Comparison of ENCODE assay signal across 11 cellular contexts in the genomic region with DNA sequence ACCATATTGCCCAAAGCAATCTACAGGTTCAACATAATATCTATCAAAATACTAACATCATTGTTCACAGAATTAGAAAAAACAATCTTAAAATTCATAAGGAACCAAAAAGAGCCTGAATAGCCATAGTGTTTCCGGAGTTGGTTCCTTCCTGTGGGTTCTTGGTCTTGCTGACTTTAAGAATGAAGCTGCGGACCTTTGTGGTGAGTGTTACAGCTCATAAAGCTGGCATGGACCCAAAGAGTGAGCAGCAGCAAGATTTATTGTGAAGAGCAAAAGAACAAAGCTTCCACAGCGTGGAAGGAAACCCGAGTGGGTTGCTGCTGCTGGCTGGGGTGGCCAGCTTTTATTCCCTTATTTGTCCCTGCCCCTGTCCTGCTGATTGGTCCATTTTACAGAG. TPM values are rescaled to one million over a fixed set of nuclear protein-coding genes. Genes with fewer than 3 reads are reported as not detected.
A peak's percentile ranks its signal among the peaks of the same experiment; 100 is the strongest.
DNase-seq lines count a peak whose midpoint lies in the region; ATAC-seq, FAIRE-seq and TF ChIP-seq lines count a peak whose summit lies in the region.
"Had no signal": no experiment of that assay in that cellular context is flagged by ENCODE, and none has a peak within 500 bp of the region (broad histone marks: within the 10 kb centered on the region; RNA-seq: fewer than 3 reads in every experiment).

No MANE protein-coding gene starts in this region.

- H4K20me1 ChIP-seq in K562 (replicated peaks; ENCODE audit: control insufficient read depth, insufficient read depth, low read length): no peaks in the 10 kb centered on the region

- no peak for TF ChIP-seq CTCF in K562 (IDR thresholded peaks at IDR 0.05 in 2 of 3, conservative IDR thresholded peaks at IDR 0.05 in 1 of 3; ENCODE audit: insufficient read depth in 2 of 3, low read depth in 1 of 3, low read length in 3 of 3)
- no peak for TF ChIP-seq CTCF in GM13976 (IDR thresholded peaks at IDR 0.05; ENCODE audit: borderline replicate concordance, control extremely low read depth, extremely low read depth, insufficient read depth, missing control alignments)

- DNase-seq in GF-D8 (lab: John Stamatoyannopoulos, UW): peak; percentile 66
- DNase-seq in MV-4-11 (lab: John Stamatoyannopoulos, UW): peak; percentile 92
- no peak for DNase-seq in K562 (ENCODE audit: extremely low read depth in 1 of 4, low spot score in 3 of 4)
- peak in 7 of 10 donors; percentile 13 to 69 (median 21) for DNase-seq in naive thymus-derived CD8-positive, alpha-beta T cell
- DNase-seq in NCI-H510A (lab: John Stamatoyannopoulos, UW): no peak
- no peak for DNase-seq in GM13976 (ENCODE audit: low spot score)
- DNase-seq: activated CD4-positive, alpha-beta T cell treated with anti-CD3 and anti-CD28 coated beads for 48 hours; caudate nucleus had no signal

- H3K4me1 Mint-ChIP-seq in naive thymus-derived CD8-positive, alpha-beta T cell: peaks cover 0 to 15% (median 10%) of the 10 kb centered on the region in 4 donors
- H3K4me1 Mint-ChIP-seq: memory B cell had no signal

- POLR2A ChIA-PET in K562 (lab: Yijun Ruan, JAX): interaction anchor here (0.8 to 0.9 kb wide), 2 partner anchors 13 to 15 kb away, joined by 3 read pairs; no protein-coding TSS in a partner anchor
- POLR2A ChIA-PET in naive thymus-derived CD8-positive, alpha-beta T cell (lab: Charles Lee): interaction anchor here (1.0 to 1.5 kb wide), 3 partner anchors 10 to 17 kb away, joined by 3 to 6 read pairs (median 3); no protein-coding TSS in a partner anchor

- WGBS in K562 (ENCODE audit: insufficient coverage, low coverage, missing lambda C conversion rate): 29% methylated on average over 4 of the region's 4 CpGs

- H3K9ac ChIP-seq in K562 (ENCODE audit: insufficient read depth in 1 of 2, low read depth in 2 of 2, low read length in 2 of 2): no peak overlapping the region

- no peak overlapping the region for H3K4me2 ChIP-seq in K562 (ENCODE audit: insufficient read depth, low read length)

- BruUV-seq in K562 (replicated peaks; lab: Mats Ljungman, UMichigan): no TSS peak

- peak overlapping the region in 4 of 10 donors; percentile 15 to 53 (median 36) for H3K27ac Mint-ChIP-seq in naive thymus-derived CD8-positive, alpha-beta T cell
- H3K27ac Mint-ChIP-seq: memory B cell had no signal

- H3K4me3 Mint-ChIP-seq in naive thymus-derived CD8-positive, alpha-beta T cell: peak overlapping the region in 3 of 10 donors; percentile 4 to 26 (median 23)
- H3K4me3 Mint-ChIP-seq: memory B cell had no signal

- H3K27ac ChIP-seq in K562 (ENCODE audit: extremely low read depth, low read depth, low read length): no peak overlapping the region
- H3K27ac ChIP-seq: epithelial cell of prostate had no signal

- TF ChIP-seq RAD21 in K562 (CRISPR knock-in tag; conservative IDR thresholded peaks at IDR 0.05 in 1 of 2, IDR thresholded peaks at IDR 0.05 in 1 of 2): no peak

- no peaks in the 10 kb centered on the region for H3K27me3 ChIP-seq in K562 (ENCODE audit: control insufficient read depth in 2 of 2, insufficient read depth in 2 of 2, low read length in 2 of 2)

- peaks cover 0 to 30% (median 21%) of the 10 kb centered on the region in 3 donors for H3K36me3 Mint-ChIP-seq in naive thymus-derived CD8-positive, alpha-beta T cell

- H3K9me3 ChIP-seq in K562 (replicated peaks; ENCODE audit: control insufficient read depth, insufficient read depth, low read depth, low read length): peaks cover 7% of the 10 kb centered on the region; the same call in 1 of the 2 replicates

- H3K36me3 ChIP-seq in K562 (ENCODE audit: control insufficient read depth, insufficient read depth, low read length): no peaks in the 10 kb centered on the region

- H2AFZ ChIP-seq in K562 (ENCODE audit: low read depth, low read length): no peak overlapping the region

- H3K4me3 ChIP-seq in K562: no peak overlapping the region

- no peak for TF ChIP-seq POLR2A in K562 (conservative IDR thresholded peaks at IDR 0.05)

- CTCF ChIA-PET in K562 (lab: Yijun Ruan, JAX; ENCODE audit: low intra/inter-chr PET ratio): no interaction called here

- H3K9me3 Mint-ChIP-seq in naive thymus-derived CD8-positive, alpha-beta T cell: peaks cover 20 to 53% (median 27%) of the 10 kb centered on the region in 9 donors

- no peaks in the 10 kb centered on the region for H3K4me1 ChIP-seq in K562 (replicated peaks in 1 of 2; ENCODE audit: control insufficient read depth in 2 of 2, insufficient read depth in 2 of 2, low read length in 2 of 2)

- no peak for FAIRE-seq in K562 (lab: Jason Lieb, UNC)

- intact Hi-C loops in K562 (cut with micrococcal nuclease): no loop called here

- H3K27me3 Mint-ChIP-seq in naive thymus-derived CD8-positive, alpha-beta T cell: peaks cover 0 to 2% (median 0%) of the 10 kb centered on the region in 5 donors

- no peaks in the 10 kb centered on the region for H3K79me2 ChIP-seq in K562 (ENCODE audit: control insufficient read depth, insufficient read depth, low read length)

- no peaks in the 10 kb centered on the region for H3K9me1 ChIP-seq in K562 (ENCODE audit: control insufficient read depth, insufficient read depth, low read length)

- no peak for ATAC-seq in K562
- ATAC-seq in naive thymus-derived CD8-positive, alpha-beta T cell: peak in 1 of 2 donors; percentile 38
- ATAC-seq in GM19395 (IDR thresholded peaks at IDR 0.05; ENCODE audit: unreplicated experiment): no peak

- in situ Hi-C loops in K562 (cut with MboI) (no loop called here), GM13976 (cut with MboI; ENCODE audit: low sequenced_read_pairs, unreplicated experiment) (no loop called here)

- TF ChIP-seq EP300 in K562 (IDR thresholded peaks at IDR 0.05; ENCODE audit: low read length): no peak

TF ChIP-seq in K562, 482 proteins besides CTCF, POLR2A, EP300 and RAD21:
- no peak for TF ChIP-seq LEF1 (IDR thresholded peaks at IDR 0.05)
- no peak for TF ChIP-seq MEF2D (tag; conservative IDR thresholded peaks at IDR 0.05; ENCODE audit: low read depth)
- no peak for TF ChIP-seq PCBP1 (IDR thresholded peaks at IDR 0.05; ENCODE audit: low read depth, low read length, poor library complexity, severe bottlenecking)
- TF ChIP-seq NFIC (IDR thresholded peaks at IDR 0.05): peak; percentile 40; the same call in 1 of the 2 replicates
- no peak for TF ChIP-seq TAL1 (IDR thresholded peaks at IDR 0.05)
- TF ChIP-seq RBM39 (optimal IDR thresholded peaks at IDR 0.05; ENCODE audit: low read depth, low read length): no peak

RNA-seq across cellular contexts. Expression of gene ACVR2B, which starts 15.3 kb away (rescaled TPM):
- total RNA-seq in K562 (2011; cell fraction: chromatin; rRNA removed; ENCODE audit: low replicate concordance): 35.2 and 42.4 TPM in 2 replicates
- total RNA-seq in K562 (2011; cell fraction: nucleolus; rRNA removed): 25.3 and 32.5 TPM in 2 replicates
- total RNA-seq in K562 (2011; cell fraction: nucleoplasm; rRNA removed): 37.7 and 52.2 TPM in 2 replicates
- total RNA-seq in K562 (2014; rRNA removed) (10.8 and 11.8 TPM in 2 replicates), K562 (2014; rRNA removed; fragmentation: Illumina TruSeq; extraction: Trizol) (13.9 and 15.0 TPM in 2 replicates), K562 (2015; rRNA removed; fragmentation: Illumina TruSeq; extraction: Trizol) (7.4 and 7.7 TPM in 2 replicates), K562 (2021) (20.5 and 23.7 TPM in 2 replicates)
- polyA plus RNA-seq in K562 (2011; rRNA removed) (7.1 and 8.8 TPM in 2 replicates), K562 (2014; fragmentation: Illumina TruSeq; extraction: Trizol) (5.9 and 6.2 TPM in 2 replicates), K562 (2014; fragmentation: Nextera tagmentation; extraction: Ambion mirVana) (1 to 10 TPM; 1.8 to 2.6 TPM), K562 (2014; rRNA removed) (5.5 and 5.8 TPM in 2 replicates)
- polyA plus RNA-seq in K562 (2011; cell fraction: cytosol; rRNA removed): 6.7 TPM in 2 replicates
- 11.9 and 12.2 TPM in 2 replicates for polyA plus RNA-seq in K562 (2011; cell fraction: nucleus; rRNA removed)
- 4.2 and 7.7 TPM in 2 replicates for polyA plus RNA-seq in K562 (2012)
- polyA minus RNA-seq in K562 (2011; rRNA and poly(A)+ RNA removed): 31.8 and 35.4 TPM in 2 replicates
- polyA minus RNA-seq in K562 (2011; cell fraction: cytosol; rRNA and poly(A)+ RNA removed): 23.3 and 29.4 TPM in 2 replicates
- 13.9 and 18.7 TPM in 2 replicates for polyA minus RNA-seq in K562 (2011; cell fraction: nucleus; rRNA and poly(A)+ RNA removed)
- 10 to 100 TPM; 13.7 to 16.1 TPM for total RNA-seq in naive thymus-derived CD8-positive, alpha-beta T cell
- polyA plus RNA-seq in naive thymus-derived CD8-positive, alpha-beta T cell: 1 to 10 TPM in 2 of 3 donors, under 1 TPM in 1; 0.69 to 1.9 (median 1.2) TPM

RNA-seq across cellular contexts. Expression of gene EXOG, which starts 57.7 kb away (rescaled TPM):
- total RNA-seq in K562 (2011; cell fraction: chromatin; rRNA removed; ENCODE audit: low replicate concordance): 28.1 and 64.0 TPM in 2 replicates
- 10.8 and 13.6 TPM in 2 replicates for total RNA-seq in K562 (2011; cell fraction: nucleolus; rRNA removed)
- total RNA-seq in K562 (2011; cell fraction: nucleoplasm; rRNA removed): 32.4 and 55.4 TPM in 2 replicates
- total RNA-seq in K562 (2014; rRNA removed): 9.9 and 10.8 TPM in 2 replicates
- 16.3 and 18.1 TPM in 2 replicates for total RNA-seq in K562 (2014; rRNA removed; fragmentation: Illumina TruSeq; extraction: Trizol)
- 13.6 and 15.7 TPM in 2 replicates for total RNA-seq in K562 (2015; rRNA removed; fragmentation: Illumina TruSeq; extraction: Trizol)
- 14.4 and 14.5 TPM in 2 replicates for total RNA-seq in K562 (2021)
- polyA plus RNA-seq in K562 (2011; rRNA removed): 12.0 and 16.9 TPM in 2 replicates
- 4.1 and 8.2 TPM in 2 replicates for polyA plus RNA-seq in K562 (2011; cell fraction: cytosol; rRNA removed)
- 16.3 and 16.8 TPM in 2 replicates for polyA plus RNA-seq in K562 (2011; cell fraction: nucleus; rRNA removed)
- polyA plus RNA-seq in K562 (2012): 10.1 and 10.2 TPM in 2 replicates
- 13.4 and 13.9 TPM in 2 replicates for polyA plus RNA-seq in K562 (2014; fragmentation: Illumina TruSeq; extraction: Trizol)
- polyA plus RNA-seq in K562 (2014; fragmentation: Nextera tagmentation; extraction: Ambion mirVana): 10 to 100 TPM; 13.1 to 21.7 TPM
- polyA plus RNA-seq in K562 (2014; rRNA removed): 12.9 and 14.8 TPM in 2 replicates
- 12.5 and 13.5 TPM in 2 replicates for polyA minus RNA-seq in K562 (2011; rRNA and poly(A)+ RNA removed)
- 3.7 and 5.8 TPM in 2 replicates for polyA minus RNA-seq in K562 (2011; cell fraction: cytosol; rRNA and poly(A)+ RNA removed)
- polyA minus RNA-seq in K562 (2011; cell fraction: nucleus; rRNA and poly(A)+ RNA removed): 8.1 and 12.7 TPM in 2 replicates
- total RNA-seq in naive thymus-derived CD8-positive, alpha-beta T cell: 10 to 100 TPM; 32.7 to 33.5 TPM
- polyA plus RNA-seq in naive thymus-derived CD8-positive, alpha-beta T cell: 1 to 10 TPM; 2.6 to 8.4 (median 6.3) TPM

Comparison
In these comparisons a context has a peak if more than half of its experiments do, and no peak if none do; other contexts are left out.
1. DNase-seq: peak in GF-D8 (single experiment), MV-4-11 (single experiment) and naive thymus-derived CD8-positive, alpha-beta T cell (7 of 10); none in K562 (0 of 4), NCI-H510A (single experiment) and GM13976 (single experiment).